8 cellular contexts compared by ENCODE assay signal in genomic region chr4:80184791-80185756, GRCh38. TPM values are rescaled to one million over a fixed set of nuclear protein-coding genes. Genes with fewer than 3 reads are reported as not detected.
DNase-seq lines count a peak whose midpoint lies in the region; ATAC-seq and TF ChIP-seq lines count a peak whose summit lies in the region.

No MANE protein-coding gene starts in this region.

- H3K4me1 Mint-ChIP-seq in activated naive CD8-positive, alpha-beta T cell treated with anti-CD3 and anti-CD28 coated beads, Interleukin-2, amount 50 U/mL, for 24 hours, result peaks cover 50% of the 10 kb centered on the region

- H3K4me3 Mint-ChIP-seq in activated naive CD8-positive, alpha-beta T cell treated with anti-CD3 and anti-CD28 coated beads, Interleukin-2, amount 50 U/mL, for 24 hours, result peak overlapping the region; percentile 99

- DNase-seq in BJ (ENCODE audit: low read depth) (no peak), NCI-H2081 (lab: John Stamatoyannopoulos, UW) (no peak), inferior parietal cortex (ENCODE audit: extremely low spot score) (no peak)
- DNase-seq in activated naive CD8-positive, alpha-beta T cell treated with anti-CD3 and anti-CD28 coated beads, Interleukin-2, amount 50 U/mL, for 24 hours, result no peak

- no peak for TF ChIP-seq CTCF in BJ (IDR thresholded peaks at IDR 0.05; ENCODE audit: insufficient read depth, low read depth, low read length)

- H3K27ac Mint-ChIP-seq in activated naive CD8-positive, alpha-beta T cell treated with anti-CD3 and anti-CD28 coated beads, Interleukin-2, amount 50 U/mL, for 24 hours, result peak overlapping the region; percentile 97

- peaks cover 6% of the 10 kb centered on the region for H3K36me3 Mint-ChIP-seq in activated naive CD8-positive, alpha-beta T cell treated with anti-CD3 and anti-CD28 coated beads, Interleukin-2, amount 50 U/mL, for 24 hours (ENCODE audit: low read depth)

- peak overlapping the region; percentile 83 for H3K4me3 ChIP-seq in BJ (ENCODE audit: low read depth, low read length)

- H3K27me3 ChIP-seq in BJ (ENCODE audit: control insufficient read depth, insufficient read depth, low read length) (no peaks in the 10 kb centered on the region; the same call in 1 of the 2 replicates), layer of hippocampus (ENCODE audit: control insufficient read depth, insufficient read depth, low read length) (peaks cover 6% of the 10 kb centered on the region)

- H3K27me3 Mint-ChIP-seq in activated naive CD8-positive, alpha-beta T cell treated with anti-CD3 and anti-CD28 coated beads, Interleukin-2, amount 50 U/mL, for 24 hours, result peaks cover 18% of the 10 kb centered on the region

- peaks cover 5% of the 10 kb centered on the region for H3K9me3 Mint-ChIP-seq in activated naive CD8-positive, alpha-beta T cell treated with anti-CD3 and anti-CD28 coated beads, Interleukin-2, amount 50 U/mL, for 24 hours

- ATAC-seq in HG03159 (IDR thresholded peaks at IDR 0.05; ENCODE audit: unreplicated experiment), result peak; percentile 0
- no peak for ATAC-seq in activated naive CD8-positive, alpha-beta T cell treated with anti-CD3 and anti-CD28 coated beads, Interleukin-2, amount 50 U/mL, for 24 hours
- ATAC-seq in HG02981 (IDR thresholded peaks at IDR 0.05; ENCODE audit: unreplicated experiment), result no peak

- POLR2A ChIA-PET in BJ (lab: Charles Lee), result interaction anchor here (1.1 kb wide), 1 partner anchor 267 kb away, joined by 4 read pairs; no protein-coding TSS in a partner anchor

- H3K27ac ChIP-seq in layer of hippocampus (ENCODE audit: low read depth, low read length), result peak overlapping the region; percentile 73
- peak overlapping the region; percentile 73 for H3K27ac ChIP-seq in temporal lobe (ENCODE audit: low read depth, low read length)

- no peaks in the 10 kb centered on the region for H3K36me3 ChIP-seq in BJ (ENCODE audit: control insufficient read depth, insufficient read depth, low read length)

- CTCF ChIA-PET in BJ (lab: Yijun Ruan, JAX), result interaction anchor here (0.6 to 10.9 kb wide), 19 partner anchors 13 to 332 kb away, joined by 3 to 108 read pairs (median 5); partner anchors contain the start of genes ANTXR2 and PRDM8

RNA-seq across cellular contexts. Expression of gene PRDM8, which starts 12.2 kb away (rescaled TPM):
- polyA plus RNA-seq in BJ (2011; rRNA removed), result 2.6 and 2.7 TPM in 2 replicates
- 2.2 and 4.1 TPM in 2 replicates for polyA minus RNA-seq in BJ (2011; rRNA and poly(A)+ RNA removed)
- 26.1 TPM for total RNA-seq in temporal lobe
